16 cellular contexts compared by ENCODE assay signal in the genomic region with DNA sequence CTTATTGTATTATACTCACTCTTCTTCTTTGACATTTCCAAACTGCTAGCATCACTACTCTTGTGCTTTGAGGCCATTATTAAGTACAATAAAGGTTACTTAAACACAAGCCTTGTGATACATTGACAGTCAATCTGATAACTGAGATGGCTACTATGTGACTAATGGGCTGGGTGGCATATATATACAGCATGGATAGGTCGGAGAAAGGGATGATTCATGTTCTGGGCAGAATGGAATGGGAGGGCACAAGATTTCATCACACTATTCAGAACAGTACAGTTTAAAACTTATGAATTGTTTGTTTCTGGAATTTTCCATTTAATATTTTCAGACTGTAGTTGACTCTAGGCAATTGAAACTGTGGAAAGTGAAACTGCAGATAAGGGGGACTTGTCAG. TPM values are rescaled to one million over a fixed set of nuclear protein-coding genes. Genes with fewer than 3 reads are reported as not detected.
"Had no signal": no experiment of that assay in that cellular context is flagged by ENCODE, and none has a peak within 500 bp of the region (broad histone marks: within the 10 kb centered on the region; RNA-seq: fewer than 3 reads in every experiment).

No MANE protein-coding gene starts in this region.

RNA-seq across cellular contexts. Expression of a gene that starts 18.9 kb away (rescaled TPM):
- total RNA-seq: activated CD8-positive, alpha-beta memory T cell treated with anti-CD3 and anti-CD28 coated beads, Interleukin-2, amount 10 ng/mL, durations not matched to agents 7 days and 5 days; activated naive CD4-positive, alpha-beta T cell treated with anti-CD3 and anti-CD28 coated beads, Interleukin-2, amount 50 U/mL, for 72 hours; activated T-helper 1 cell treated with anti-CD3 and anti-CD28 coated beads, Interleukin-12 subunit alpha, Interleukin-12 subunit beta, Interleukin-2, Interleukin-4 antibody, amounts not matched to agents 30 ng/mL and 10 ng/mL and 1 ng/mL, durations not matched to agents 14 hours and 24 hours and 36 hours; astrocyte; bronchial epithelial cell; cardiac septum; cerebellum; epithelial cell of proximal tubule; esophagus muscularis mucosa; WTC11 had no signal

RNA-seq across cellular contexts. Expression of a gene that starts 40.4 kb away (rescaled TPM):
- total RNA-seq: activated CD8-positive, alpha-beta memory T cell treated with anti-CD3 and anti-CD28 coated beads for 36 hours; activated CD8-positive, alpha-beta memory T cell treated with anti-CD3 and anti-CD28 coated beads, Interleukin-2, amount 10 ng/mL, durations not matched to agents 7 days and 5 days; activated CD8-positive, alpha-beta T cell treated with anti-CD3 and anti-CD28 coated beads, Interleukin-2, amount 10 ng/mL, durations not matched to agents 7 days and 5 days; activated naive CD4-positive, alpha-beta T cell treated with anti-CD3 and anti-CD28 coated beads, Interleukin-2, amount 50 U/mL, for 72 hours; activated naive CD8-positive, alpha-beta T cell treated with anti-CD3 and anti-CD28 coated beads, Interleukin-2, amount 10 ng/mL, durations not matched to agents 7 days and 5 days; activated T-helper 1 cell treated with anti-CD3 and anti-CD28 coated beads, Interleukin-12 subunit alpha, Interleukin-12 subunit beta, Interleukin-2, Interleukin-4 antibody, amounts not matched to agents 30 ng/mL and 10 ng/mL and 1 ng/mL, durations not matched to agents 14 hours and 24 hours and 36 hours; astrocyte; bronchial epithelial cell; cardiac septum; cerebellum; epithelial cell of proximal tubule; esophagus muscularis mucosa; T-cell; T-helper 2 cell treated with Interferon-gamma antibody and Interleukin-4, amounts not matched to agents 100 ng/mL and 5 ng/mL, for 36 hours; WTC11 had no signal
- polyA plus RNA-seq: adipose tissue had no signal
